In the genomic region with DNA sequence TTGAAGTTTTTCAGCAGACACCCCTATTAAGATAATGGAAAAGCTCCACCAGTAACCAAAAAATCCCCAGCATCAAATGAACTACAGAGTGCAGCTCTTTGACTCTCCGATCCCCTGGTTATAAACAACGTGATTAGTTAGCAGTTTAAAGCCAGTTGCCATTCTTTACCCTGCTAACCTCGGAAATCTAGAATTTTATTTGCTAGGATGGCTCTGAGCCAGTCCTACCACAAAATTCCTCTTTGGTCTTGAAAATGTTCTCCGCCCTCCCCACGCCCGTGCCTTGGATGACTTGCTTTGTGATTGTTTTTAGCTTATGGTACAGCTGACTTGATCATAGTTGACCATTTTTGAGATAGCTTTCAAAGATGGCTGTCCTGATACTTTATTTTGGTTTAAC, we compare ENCODE assay signal across 8 cellular contexts. TPM values are rescaled to one million over a fixed set of nuclear protein-coding genes. Genes with fewer than 3 reads are reported as not detected.
DNase-seq lines count a peak whose midpoint lies in the region; ATAC-seq and TF ChIP-seq lines count a peak whose summit lies in the region.

No MANE protein-coding gene starts in this region.

- peaks cover 46% of the 10 kb centered on the region for H3K36me3 Mint-ChIP-seq in CD4-positive, alpha-beta T cell (ENCODE audit: low read depth)
- H3K36me3 Mint-ChIP-seq in memory B cell: peaks cover 2% of the 10 kb centered on the region

- peaks cover 45% of the 10 kb centered on the region for H3K4me1 Mint-ChIP-seq in CD4-positive, alpha-beta T cell (ENCODE audit: low read depth)
- H3K4me1 Mint-ChIP-seq in memory B cell: peaks cover 13% of the 10 kb centered on the region

- POLR2A ChIA-PET in CD4-positive, alpha-beta T cell (lab: Charles Lee): interaction anchor here (0.6 to 6.0 kb wide), 20 partner anchors 8 to 348 kb away, joined by 3 to 142 read pairs (median 14); a partner anchor contains a TSS

- H3K27me3 ChIP-seq in CD4-positive, alpha-beta T cell (ENCODE audit: control insufficient read depth, insufficient read depth, low read length): no peaks in the 10 kb centered on the region
- H3K27me3 ChIP-seq in breast epithelium: no peaks in the 10 kb centered on the region
- H3K27me3 ChIP-seq in vagina: no peaks in the 10 kb centered on the region

- TF ChIP-seq POLR2A in breast epithelium (IDR thresholded peaks at IDR 0.05) (no peak), vagina (IDR thresholded peaks at IDR 0.05) (no peak)

- H3K9me3 ChIP-seq in CD4-positive, alpha-beta T cell (ENCODE audit: control insufficient read depth, low read length): no peaks in the 10 kb centered on the region
- H3K9me3 ChIP-seq in breast epithelium (no peaks in the 10 kb centered on the region), vagina (no peaks in the 10 kb centered on the region)

- H3K36me3 ChIP-seq in breast epithelium (no peaks in the 10 kb centered on the region), vagina (peaks cover 0 to 11% of the 10 kb centered on the region in 2 donors)

- ATAC-seq in CD4-positive, alpha-beta T cell (ENCODE audit: poor library complexity): no peak
- no peak for ATAC-seq in memory B cell (ENCODE audit: low read depth)

- H3K27ac Mint-ChIP-seq in CD4-positive, alpha-beta T cell: peak overlapping the region; percentile 99
- peak overlapping the region; percentile 96 for H3K27ac Mint-ChIP-seq in memory B cell

- no peaks in the 10 kb centered on the region for H3K27me3 Mint-ChIP-seq in CD4-positive, alpha-beta T cell
- H3K27me3 Mint-ChIP-seq in memory B cell: no peaks in the 10 kb centered on the region

- peak overlapping the region; percentile 100 for H3K4me3 Mint-ChIP-seq in CD4-positive, alpha-beta T cell
- H3K4me3 Mint-ChIP-seq in memory B cell: peak overlapping the region; percentile 93

- H3K9me3 Mint-ChIP-seq in CD4-positive, alpha-beta T cell: no peaks in the 10 kb centered on the region
- H3K9me3 Mint-ChIP-seq in memory B cell: no peaks in the 10 kb centered on the region

- no peak for TF ChIP-seq CTCF in CD4-positive, alpha-beta T cell (IDR thresholded peaks at IDR 0.05)
- TF ChIP-seq CTCF in breast epithelium (IDR thresholded peaks at IDR 0.05) (no peak), vagina (IDR thresholded peaks at IDR 0.05) (no peak)

- DNase-seq in CD4-positive, alpha-beta T cell: no peak
- peak; percentile 48 for DNase-seq in LoVo (ENCODE audit: low spot score)
- no peak for DNase-seq in breast epithelium (ENCODE audit: low spot score in 2 of 2)
- no peak for DNase-seq in memory B cell (ENCODE audit: low spot score in 2 of 2)
- no peak for DNase-seq in vagina (ENCODE audit: extremely low spot score in 2 of 2)
- DNase-seq in KG1 (lab: John Stamatoyannopoulos, UW): no peak
- no peak for DNase-seq in NCI-H2227 (lab: John Stamatoyannopoulos, UW; ENCODE audit: unreplicated experiment)
- DNase-seq in NCI-H2196 (lab: John Stamatoyannopoulos, UW; ENCODE audit: unreplicated experiment): no peak

- CTCF ChIA-PET in CD4-positive, alpha-beta T cell (lab: Charles Lee): interaction anchor here (1.2 to 4.7 kb wide), 5 partner anchors 85 to 552 kb away, joined by 3 to 56 read pairs (median 5); a partner anchor contains a TSS

- H3K27ac ChIP-seq in CD4-positive, alpha-beta T cell (ENCODE audit: low read depth, low read length): peak overlapping the region; percentile 95
- H3K27ac ChIP-seq in breast epithelium (peak overlapping the region; percentile 93 to 98), vagina (peak overlapping the region; percentile 98)

- peak overlapping the region; percentile 81 to 98 (median 97) for H3K4me3 ChIP-seq in breast epithelium
- H3K4me3 ChIP-seq in vagina: peak overlapping the region; percentile 88 to 99

- H3K4me1 ChIP-seq in breast epithelium: no peaks in the 10 kb centered on the region
- peaks cover 39% of the 10 kb centered on the region for H3K4me1 ChIP-seq in vagina

- intact Hi-C loops in CD4-positive, alpha-beta T cell (cut with DNase I, micrococcal nuclease): loop anchor here (5.0 to 10.0 kb wide), 4 partner anchors 77 to 1886 kb away; a partner anchor contains a TSS
- intact Hi-C loops in breast epithelium (cut with DNase I; ENCODE audit: low total_unique reads): loop anchor here (5.0 kb wide), 1 partner anchor 147 kb away; a partner anchor contains a TSS
- intact Hi-C loops in vagina (cut with DNase I): loop anchor here (5.0 kb wide), 1 partner anchor 137 kb away; no protein-coding TSS in a partner anchor

RNA-seq across cellular contexts. Expression of a gene that starts 1.2 kb away (rescaled TPM):
- total RNA-seq in CD4-positive, alpha-beta T cell: 100 to 1,000 TPM; 142 to 143 TPM
- total RNA-seq in breast epithelium (100 to 1,000 TPM in 1 of 3 donors, 10 to 100 TPM in 2; 74.4 to 107 (median 88.5) TPM), vagina (77.8 TPM)
